ENCODE assay signal across 11 cellular contexts in genomic region chr6:108714012-108714773, GRCh38.
DNase-seq lines count a peak whose midpoint lies in the region; ATAC-seq and TF ChIP-seq lines count a peak whose summit lies in the region.
"Had no signal": no experiment of that assay in that cellular context is flagged by ENCODE, and none has a peak within 500 bp of the region (broad histone marks: within the 10 kb centered on the region; RNA-seq: fewer than 3 reads in every experiment).

No MANE protein-coding gene starts in this region.

- H3K9me3 Mint-ChIP-seq in activated CD4-positive, alpha-beta memory T cell treated with anti-CD3 and anti-CD28 coated beads, Interleukin-2, amount 10 ng/mL, durations not matched to agents 7 days and 5 days = peaks cover 2% of the 10 kb centered on the region
- no peaks in the 10 kb centered on the region for H3K9me3 Mint-ChIP-seq in progenitor cell of endocrine pancreas (ENCODE audit: low read depth)
- H3K9me3 Mint-ChIP-seq: WTC11 had no signal

- peak overlapping the region; percentile 8 for H3K4me3 Mint-ChIP-seq in activated CD4-positive, alpha-beta memory T cell treated with anti-CD3 and anti-CD28 coated beads, Interleukin-2, amount 10 ng/mL, durations not matched to agents 7 days and 5 days
- H3K4me3 Mint-ChIP-seq in progenitor cell of endocrine pancreas (ENCODE audit: low read depth) = no peak overlapping the region
- H3K4me3 Mint-ChIP-seq: WTC11 had no signal

- peak overlapping the region; percentile 32 for H3K4me2 ChIP-seq in skeletal muscle satellite cell (ENCODE audit: low read length)

- TF ChIP-seq CTCF in progenitor cell of endocrine pancreas (IDR thresholded peaks at IDR 0.05; ENCODE audit: unreplicated experiment) = no peak

- ATAC-seq in Right ventricle myocardium superior (ENCODE audit: poor library complexity) (peak; percentile 78), GM18858 (IDR thresholded peaks at IDR 0.05; ENCODE audit: unreplicated experiment) (no peak)
- ATAC-seq: WTC11 had no signal

- no peak overlapping the region for H3K9ac ChIP-seq in skeletal muscle satellite cell (ENCODE audit: low read depth, low read length)

- no peak overlapping the region for H3K4me3 ChIP-seq in skeletal muscle satellite cell (ENCODE audit: low read length)
- H3K4me3 ChIP-seq: cardiac muscle cell, skin epidermis had no signal

- intact Hi-C loops in Right ventricle myocardium superior (cut with DNase I) = no loop called here

- peaks cover 20% of the 10 kb centered on the region for H3K4me1 ChIP-seq in skeletal muscle satellite cell (ENCODE audit: control insufficient read depth, insufficient read depth, low read length)

- no peaks in the 10 kb centered on the region for H3K36me3 ChIP-seq in skeletal muscle satellite cell (ENCODE audit: insufficient read depth, low read length)
- H3K36me3 ChIP-seq: cardiac muscle cell had no signal

- H3K4me1 Mint-ChIP-seq in activated CD4-positive, alpha-beta memory T cell treated with anti-CD3 and anti-CD28 coated beads, Interleukin-2, amount 10 ng/mL, durations not matched to agents 7 days and 5 days = peaks cover 34% of the 10 kb centered on the region
- peaks cover 10% of the 10 kb centered on the region for H3K4me1 Mint-ChIP-seq in progenitor cell of endocrine pancreas (ENCODE audit: low read depth)

- peak overlapping the region; percentile 78 for H3K27ac Mint-ChIP-seq in activated CD4-positive, alpha-beta memory T cell treated with anti-CD3 and anti-CD28 coated beads, Interleukin-2, amount 10 ng/mL, durations not matched to agents 7 days and 5 days
- H3K27ac Mint-ChIP-seq in progenitor cell of endocrine pancreas = no peak overlapping the region
- H3K27ac Mint-ChIP-seq: WTC11 had no signal

- H3K9me3 ChIP-seq in skeletal muscle satellite cell (replicated peaks; ENCODE audit: low read length) = no peaks in the 10 kb centered on the region

- CTCF ChIA-PET in activated CD4-positive, alpha-beta memory T cell treated with anti-CD3 and anti-CD28 coated beads, Interleukin-2, amount 10 ng/mL, durations not matched to agents 7 days and 5 days (lab: Charles Lee) = interaction anchor here (0.6 to 1.7 kb wide), 4 partner anchors 18 to 172 kb away, joined by 3 to 4 read pairs (median 3); no protein-coding TSS in a partner anchor

- POLR2A ChIA-PET in activated CD4-positive, alpha-beta memory T cell treated with anti-CD3 and anti-CD28 coated beads, Interleukin-2, amount 10 ng/mL, durations not matched to agents 7 days and 5 days (lab: Charles Lee) = interaction anchor here (1.7 to 2.2 kb wide), 3 partner anchors 16 to 155 kb away, joined by 4 to 10 read pairs (median 6); no protein-coding TSS in a partner anchor

- DNase-seq in HuH-7 (ENCODE audit: low spot score) (peak; percentile 62), Right ventricle myocardium superior (no peak), progenitor cell of endocrine pancreas (ENCODE audit: low spot score, unreplicated experiment) (no peak), NCI-H1105 (lab: John Stamatoyannopoulos, UW) (no peak)
- peak; percentile 51 for DNase-seq in activated CD4-positive, alpha-beta memory T cell treated with anti-CD3 and anti-CD28 coated beads, Interleukin-2, amount 10 ng/mL, durations not matched to agents 7 days and 5 days
- DNase-seq in activated CD4-positive, alpha-beta T cell treated with anti-CD3 and anti-CD28 coated beads for 4 hours = no peak

- H3K27me3 Mint-ChIP-seq in activated CD4-positive, alpha-beta memory T cell treated with anti-CD3 and anti-CD28 coated beads, Interleukin-2, amount 10 ng/mL, durations not matched to agents 7 days and 5 days = no peaks in the 10 kb centered on the region
- H3K27me3 Mint-ChIP-seq in progenitor cell of endocrine pancreas = peaks cover 8% of the 10 kb centered on the region

- no peaks in the 10 kb centered on the region for H3K36me3 Mint-ChIP-seq in activated CD4-positive, alpha-beta memory T cell treated with anti-CD3 and anti-CD28 coated beads, Interleukin-2, amount 10 ng/mL, durations not matched to agents 7 days and 5 days (ENCODE audit: low read depth)
- no peaks in the 10 kb centered on the region for H3K36me3 Mint-ChIP-seq in progenitor cell of endocrine pancreas (ENCODE audit: insufficient read depth)
- H3K36me3 Mint-ChIP-seq: WTC11 had no signal

- no peaks in the 10 kb centered on the region for H3K27me3 ChIP-seq in skeletal muscle satellite cell (ENCODE audit: control insufficient read depth, insufficient read depth, low read length)
- H3K27me3 ChIP-seq: cardiac muscle cell had no signal

Comparison
In these comparisons a context has a peak if more than half of its experiments do, and no peak if none do; other contexts are left out.
1. DNase-seq: peak in HuH-7 (single experiment) and activated CD4-positive, alpha-beta memory T cell treated with anti-CD3 and anti-CD28 coated beads, Interleukin-2, amount 10 ng/mL, durations not matched to agents 7 days and 5 days (single experiment); none in Right ventricle myocardium superior (single experiment), activated CD4-positive, alpha-beta T cell treated with anti-CD3 and anti-CD28 coated beads for 4 hours (0 of 2), progenitor cell of endocrine pancreas (single experiment) and NCI-H1105 (single experiment).